Comparison of ENCODE assay signal across 1 cellular context in genomic region chr22:23772315-23773246, GRCh38.
TF ChIP-seq lines count a peak whose summit lies in the region.

MMP11 (plus strand) TSS chr22:23772849; CDS start chr22:23772871, 22 bp downstream.

TF ChIP-seq in HepG2, 621 proteins besides CTCF, POLR2A, EP300 and RAD21 (continued from another document and continues in another):
- TF ChIP-seq ZBTB34 (CRISPR knock-in tag; IDR thresholded peaks at IDR 0.05) (no peak), MXD1 (CRISPR knock-in tag; IDR thresholded peaks at IDR 0.05) (peak; percentile 41), THAP7 (CRISPR knock-in tag; IDR thresholded peaks at IDR 0.05) (0 out of 2 replicates have a peak, but pooled peaks have one; percentile 3), ZSCAN5A (CRISPR knock-in tag; IDR thresholded peaks at IDR 0.05; ENCODE audit: borderline replicate concordance) (no peak), BRD4 (CRISPR knock-in tag; IDR thresholded peaks at IDR 0.05) (no peak), ZNF562 (CRISPR knock-in tag; IDR thresholded peaks at IDR 0.05; ENCODE audit: borderline replicate concordance) (no peak), HMGA1 (CRISPR knock-in tag; conservative IDR thresholded peaks at IDR 0.05) (no peak), ATF7-NPFF (CRISPR knock-in tag; IDR thresholded peaks at IDR 0.05; ENCODE audit: low read depth) (peak; percentile 3; the same call in 1 of the 2 replicates), MIER2 (CRISPR knock-in tag; IDR thresholded peaks at IDR 0.05) (no peak), HNRNPL (IDR thresholded peaks at IDR 0.05; ENCODE audit: low read depth, low read length) (no peak), ZNF142 (CRISPR knock-in tag; IDR thresholded peaks at IDR 0.05) (no peak), PHF8 (CRISPR knock-in tag; IDR thresholded peaks at IDR 0.05) (no peak; the same call in 1 of the 2 replicates), ZNF770 (CRISPR knock-in tag; IDR thresholded peaks at IDR 0.05) (peak; percentile 37; the same call in 1 of the 2 replicates), ZNF83 (CRISPR knock-in tag; IDR thresholded peaks at IDR 0.05; ENCODE audit: borderline replicate concordance) (no peak), SAFB2 (CRISPR knock-in tag; IDR thresholded peaks at IDR 0.05; ENCODE audit: borderline replicate concordance, low read depth) (no peak), GLMP (CRISPR knock-in tag; IDR thresholded peaks at IDR 0.05; ENCODE audit: borderline replicate concordance) (no peak), SIX4 (CRISPR knock-in tag; IDR thresholded peaks at IDR 0.05) (no peak), MYPOP (CRISPR knock-in tag; IDR thresholded peaks at IDR 0.05) (no peak), ZNF446 (CRISPR knock-in tag; IDR thresholded peaks at IDR 0.05) (no peak), ZNF274 (CRISPR knock-in tag; IDR thresholded peaks at IDR 0.05) (no peak), TFDP1 (CRISPR knock-in tag; IDR thresholded peaks at IDR 0.05; ENCODE audit: borderline replicate concordance) (no peak), NFE2L2 (IDR thresholded peaks at IDR 0.05; ENCODE audit: low read length) (no peak), ZNF350 (CRISPR knock-in tag; IDR thresholded peaks at IDR 0.05; ENCODE audit: borderline replicate concordance, low read depth) (no peak), TRIM22 (IDR thresholded peaks at IDR 0.05) (no peak), MBNL3 (CRISPR knock-in tag; conservative IDR thresholded peaks at IDR 0.05) (no peak), RBFOX2 (IDR thresholded peaks at IDR 0.05; ENCODE audit: low read depth, low read length) (peak; percentile 72), ZNF256 (CRISPR knock-in tag; conservative IDR thresholded peaks at IDR 0.05) (no peak), DRAP1 (CRISPR knock-in tag; IDR thresholded peaks at IDR 0.05) (0 out of 2 replicates have a peak, but pooled peaks have one; percentile 9), ZNF558 (CRISPR knock-in tag; IDR thresholded peaks at IDR 0.05; ENCODE audit: borderline replicate concordance) (no peak), CENPT (CRISPR knock-in tag; IDR thresholded peaks at IDR 0.05; ENCODE audit: low read depth) (no peak), EED (CRISPR knock-in tag; IDR thresholded peaks at IDR 0.05) (no peak), DMAP1 (CRISPR knock-in tag; IDR thresholded peaks at IDR 0.05) (no peak), ZNF33B (CRISPR knock-in tag; IDR thresholded peaks at IDR 0.05) (no peak), ZMAT3 (CRISPR knock-in tag; conservative IDR thresholded peaks at IDR 0.05) (no peak), IRX3 (CRISPR knock-in tag; IDR thresholded peaks at IDR 0.05; ENCODE audit: borderline replicate concordance, low read depth) (peak; percentile 34; the same call in 1 of the 2 replicates), ZSCAN20 (CRISPR knock-in tag; IDR thresholded peaks at IDR 0.05; ENCODE audit: borderline replicate concordance) (no peak), ZNF766 (CRISPR knock-in tag; IDR thresholded peaks at IDR 0.05; ENCODE audit: borderline replicate concordance) (0 out of 2 replicates have a peak, but pooled peaks have one; percentile 14), CREM (IDR thresholded peaks at IDR 0.05) (no peak), CREM (CRISPR knock-in tag; IDR thresholded peaks at IDR 0.05) (no peak), TERF1 (CRISPR knock-in tag; IDR thresholded peaks at IDR 0.05) (no peak), CBX2 (IDR thresholded peaks at IDR 0.05; ENCODE audit: low read depth, low read length) (no peak), CBX2 (CRISPR knock-in tag; IDR thresholded peaks at IDR 0.05; ENCODE audit: low read depth) (no peak), XRCC5 (optimal IDR thresholded peaks at IDR 0.05; ENCODE audit: low read length) (no peak), ZNF33A (CRISPR knock-in tag; IDR thresholded peaks at IDR 0.05; ENCODE audit: borderline replicate concordance) (no peak)
